ENCODE assay signal across 26 cellular contexts in the genomic region with DNA sequence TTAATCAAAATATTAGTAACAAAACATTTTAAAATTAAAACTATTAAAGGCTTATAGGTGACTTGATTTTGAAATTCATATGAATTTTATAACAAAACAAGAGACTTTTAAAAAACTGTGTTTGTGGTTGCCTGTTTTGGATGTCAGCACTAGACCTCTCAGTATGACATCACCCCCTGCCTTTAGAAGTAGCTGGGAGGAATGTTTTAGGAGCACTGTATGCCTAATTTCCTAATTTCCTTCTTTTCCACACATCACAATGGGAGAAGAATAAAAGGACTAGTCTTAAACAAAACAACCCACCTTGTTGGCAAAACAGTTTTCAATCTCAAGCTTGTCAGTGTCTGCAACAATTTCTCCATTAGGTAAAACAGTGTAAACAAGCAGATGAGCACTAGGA. TPM values are rescaled to one million over a fixed set of nuclear protein-coding genes. Genes with fewer than 3 reads are reported as not detected.
"Had no signal": no experiment of that assay in that cellular context is flagged by ENCODE, and none has a peak within 500 bp of the region (broad histone marks: within the 10 kb centered on the region; RNA-seq: fewer than 3 reads in every experiment).

No MANE protein-coding gene starts in this region.

- H3K36me3 ChIP-seq: heart left ventricle, ovary, spleen, stomach, thoracic aorta, transverse colon had no signal

- H3K9me3 ChIP-seq: ovary, stomach, thoracic aorta, transverse colon had no signal

- DNase-seq: cortex of kidney; dorsolateral prefrontal cortex; effector CD8-positive, alpha-beta T cell; heart left ventricle; hippocampal formation; islet precursor cell; mammary epithelial cell; natural killer cell; nucleus accumbens; ovary; spleen; stimulated activated CD4-positive, alpha-beta T cell treated with anti-CD3 and anti-CD28 coated beads, Interleukin-15, amount 100 ng/mL, for 24 hours; stimulated activated CD4-positive, alpha-beta T cell treated with anti-CD3 and anti-CD28 coated beads, Interleukin-1b, Interleukin-23, amount 100 ng/mL, for 48 hours; stimulated activated CD4-positive, alpha-beta T cell treated with anti-CD3 and anti-CD28 coated beads, Interleukin-4, amount 100 ng/mL, for 24 hours; stimulated activated naive B cell treated with anti-CD40 and anti-IgM and Interleukin-4, amounts not matched to agents 10 μg/mL and 1 μg/mL and 100 μg/mL, for 72 hours; stomach; substantia nigra; transverse colon had no signal

- H3K4me1 Mint-ChIP-seq: natural killer cell; neural crest cell; stimulated activated naive B cell treated with anti-CD40 and anti-IgM and Interleukin-4, amounts not matched to agents 10 μg/mL and 1 μg/mL and 100 μg/mL, for 72 hours had no signal

- H3K27ac ChIP-seq: heart left ventricle, ovary, spleen, stomach, thoracic aorta, transverse colon had no signal

- ATAC-seq: heart left ventricle; left lobe of liver; natural killer cell; sciatic nerve; stimulated activated naive B cell treated with anti-CD40 and anti-IgM and Interleukin-4, amounts not matched to agents 10 μg/mL and 1 μg/mL and 100 μg/mL, for 72 hours had no signal

- H3K27ac Mint-ChIP-seq: natural killer cell; progenitor cell of endocrine pancreas; stimulated activated naive B cell treated with anti-CD40 and anti-IgM and Interleukin-4, amounts not matched to agents 10 μg/mL and 1 μg/mL and 100 μg/mL, for 72 hours had no signal

- H3K36me3 Mint-ChIP-seq: natural killer cell; stimulated activated naive B cell treated with anti-CD40 and anti-IgM and Interleukin-4, amounts not matched to agents 10 μg/mL and 1 μg/mL and 100 μg/mL, for 72 hours had no signal

- H3K27me3 ChIP-seq: dorsolateral prefrontal cortex, heart left ventricle, ovary, spleen, stomach, transverse colon had no signal

- H3K4me3 ChIP-seq: dorsolateral prefrontal cortex, heart left ventricle, ovary, spleen, stomach, thoracic aorta, transverse colon had no signal

- H3K4me1 ChIP-seq: heart left ventricle, spleen, stomach, transverse colon had no signal

- H3K4me3 Mint-ChIP-seq: natural killer cell; neural crest cell; stimulated activated naive B cell treated with anti-CD40 and anti-IgM and Interleukin-4, amounts not matched to agents 10 μg/mL and 1 μg/mL and 100 μg/mL, for 72 hours had no signal

RNA-seq across cellular contexts. Expression of a gene that starts 48.1 kb away (rescaled TPM):
- total RNA-seq: lower leg skin, mammary epithelial cell, myocyte, natural killer cell, neural crest cell, renal cortical epithelial cell, stomach, thoracic aorta, transverse colon had no signal
- polyA plus RNA-seq: mammary epithelial cell had no signal
